1 cellular context compared by ENCODE assay signal in the genomic region with DNA sequence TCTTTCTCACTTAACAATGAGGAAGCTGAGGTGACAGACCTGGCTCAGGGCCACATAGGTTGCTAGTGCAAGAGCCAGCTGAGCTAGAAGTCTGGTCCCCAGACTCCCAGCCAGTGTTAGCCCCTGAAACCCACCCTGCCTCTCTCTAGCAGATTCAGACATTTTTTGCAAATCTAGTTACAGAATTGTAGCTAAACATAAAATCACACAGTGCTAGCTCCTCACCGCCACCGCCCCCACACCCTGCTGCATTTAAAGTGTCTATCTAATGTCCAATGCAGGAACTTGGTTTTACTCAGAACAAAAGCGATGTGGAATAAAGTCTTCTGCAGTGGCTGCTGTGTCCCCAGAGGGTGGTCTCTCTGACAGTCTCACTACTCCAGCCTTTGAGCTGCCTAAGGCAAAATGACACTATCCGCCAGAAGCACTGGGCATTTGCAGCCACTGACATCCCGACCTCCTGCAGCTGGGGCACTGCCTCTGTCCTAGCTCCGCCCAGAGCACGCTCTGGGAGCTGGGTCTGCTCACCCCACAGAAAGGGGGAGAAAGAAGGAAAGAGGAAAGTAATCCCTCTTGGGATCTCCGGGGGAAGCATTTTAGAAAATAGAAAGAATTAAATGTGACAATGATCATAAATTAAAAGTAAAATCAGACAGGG.
TF ChIP-seq lines count a peak whose summit lies in the region.

No MANE protein-coding gene starts in this region.

TF ChIP-seq in WTC11, 78 proteins besides CTCF, POLR2A, EP300 and RAD21 (continued from another document):
- TF ChIP-seq, protein P1, sequence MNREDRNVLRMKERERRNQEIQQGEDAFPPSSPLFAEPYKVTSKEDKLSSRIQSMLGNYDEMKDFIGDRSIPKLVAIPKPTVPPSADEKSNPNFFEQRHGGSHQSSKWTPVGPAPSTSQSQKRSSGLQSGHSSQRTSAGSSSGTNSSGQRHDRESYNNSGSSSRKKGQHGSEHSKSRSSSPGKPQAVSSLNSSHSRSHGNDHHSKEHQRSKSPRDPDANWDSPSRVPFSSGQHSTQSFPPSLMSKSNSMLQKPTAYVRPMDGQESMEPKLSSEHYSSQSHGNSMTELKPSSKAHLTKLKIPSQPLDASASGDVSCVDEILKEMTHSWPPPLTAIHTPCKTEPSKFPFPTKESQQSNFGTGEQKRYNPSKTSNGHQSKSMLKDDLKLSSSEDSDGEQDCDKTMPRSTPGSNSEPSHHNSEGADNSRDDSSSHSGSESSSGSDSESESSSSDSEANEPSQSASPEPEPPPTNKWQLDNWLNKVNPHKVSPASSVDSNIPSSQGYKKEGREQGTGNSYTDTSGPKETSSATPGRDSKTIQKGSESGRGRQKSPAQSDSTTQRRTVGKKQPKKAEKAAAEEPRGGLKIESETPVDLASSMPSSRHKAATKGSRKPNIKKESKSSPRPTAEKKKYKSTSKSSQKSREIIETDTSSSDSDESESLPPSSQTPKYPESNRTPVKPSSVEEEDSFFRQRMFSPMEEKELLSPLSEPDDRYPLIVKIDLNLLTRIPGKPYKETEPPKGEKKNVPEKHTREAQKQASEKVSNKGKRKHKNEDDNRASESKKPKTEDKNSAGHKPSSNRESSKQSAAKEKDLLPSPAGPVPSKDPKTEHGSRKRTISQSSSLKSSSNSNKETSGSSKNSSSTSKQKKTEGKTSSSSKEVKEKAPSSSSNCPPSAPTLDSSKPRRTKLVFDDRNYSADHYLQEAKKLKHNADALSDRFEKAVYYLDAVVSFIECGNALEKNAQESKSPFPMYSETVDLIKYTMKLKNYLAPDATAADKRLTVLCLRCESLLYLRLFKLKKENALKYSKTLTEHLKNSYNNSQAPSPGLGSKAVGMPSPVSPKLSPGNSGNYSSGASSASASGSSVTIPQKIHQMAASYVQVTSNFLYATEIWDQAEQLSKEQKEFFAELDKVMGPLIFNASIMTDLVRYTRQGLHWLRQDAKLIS (CRISPR knock-in tag; IDR thresholded peaks at IDR 0.05; ENCODE audit: borderline replicate concordance): no peak
